Comparison of ENCODE assay signal across 11 cellular contexts in the genomic region with DNA sequence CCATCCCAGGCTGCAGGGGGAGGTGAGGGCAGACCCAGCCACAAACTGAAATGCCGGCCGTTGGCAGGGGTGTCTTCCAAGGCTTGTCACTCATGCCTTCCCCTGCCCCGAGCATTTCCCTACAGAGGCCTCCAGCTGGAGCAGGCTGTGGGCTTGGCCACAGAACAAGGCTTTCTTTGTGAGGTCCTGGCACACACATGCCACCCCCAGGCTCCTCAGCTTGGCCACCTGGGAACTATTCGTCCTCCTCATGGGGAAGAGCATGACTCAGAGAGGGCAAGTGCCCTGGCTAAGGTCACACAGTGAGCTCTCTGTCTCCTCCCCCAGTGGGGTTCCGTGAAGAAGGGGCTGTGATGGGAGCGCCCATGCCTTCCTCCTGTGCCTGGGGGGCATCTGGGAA. TPM values are rescaled to one million over a fixed set of nuclear protein-coding genes. Genes with fewer than 3 reads are reported as not detected.
DNase-seq lines count a peak whose midpoint lies in the region; ATAC-seq and TF ChIP-seq lines count a peak whose summit lies in the region.
"Had no signal": no experiment of that assay in that cellular context is flagged by ENCODE, and none has a peak within 500 bp of the region (broad histone marks: within the 10 kb centered on the region; RNA-seq: fewer than 3 reads in every experiment).

No MANE protein-coding gene starts in this region.

- H3K9ac ChIP-seq in GM23248 = no peak overlapping the region

- intact Hi-C loops in ovary (cut with DNase I) = loop anchor here in 2 of 4 donors (10.0 kb wide), 1 partner anchor 150 kb away; no protein-coding TSS in a partner anchor

- TF ChIP-seq CTCF in foreskin keratinocyte (conservative IDR thresholded peaks at IDR 0.05) (no peak), ovary (IDR thresholded peaks at IDR 0.05) (no peak), upper lobe of left lung (IDR thresholded peaks at IDR 0.05) (no peak)

- ATAC-seq in foreskin keratinocyte (peak; percentile 51), HG02981 (IDR thresholded peaks at IDR 0.05; ENCODE audit: unreplicated experiment) (no peak), GM18867 (IDR thresholded peaks at IDR 0.05; ENCODE audit: unreplicated experiment) (no peak), upper lobe of left lung (ENCODE audit: low FRiP score in 2 of 2) (no peak)
- ATAC-seq: naive thymus-derived CD4-positive, alpha-beta T cell had no signal

- H3K27ac ChIP-seq in GM23248 (no peak overlapping the region), foreskin keratinocyte (peak overlapping the region; percentile 85), ovary (no peak overlapping the region), upper lobe of left lung (peak overlapping the region in 2 of 4 donors; percentile 66 to 81)

- no peak overlapping the region for H3K4me2 ChIP-seq in GM23248 (ENCODE audit: unreplicated experiment)

- H3K4me1 ChIP-seq in GM23248 (ENCODE audit: insufficient read depth) (peaks cover 28% of the 10 kb centered on the region), foreskin keratinocyte (peaks cover 24% of the 10 kb centered on the region), ovary (ENCODE audit: insufficient read depth) (no peaks in the 10 kb centered on the region), upper lobe of left lung (peaks cover 27 to 54% (median 31%) of the 10 kb centered on the region in 4 donors)

- TF ChIP-seq EP300 in ovary (IDR thresholded peaks at IDR 0.05) (no peak), upper lobe of left lung (IDR thresholded peaks at IDR 0.05) (no peak)

- H2AFZ ChIP-seq in GM23248 = no peak overlapping the region

- H3K27me3 ChIP-seq in GM23248 (replicated peaks; ENCODE audit: insufficient read depth) = no peaks in the 10 kb centered on the region
- no peaks in the 10 kb centered on the region for H3K27me3 ChIP-seq in foreskin keratinocyte
- no peaks in the 10 kb centered on the region for H3K27me3 ChIP-seq in ovary
- no peaks in the 10 kb centered on the region for H3K27me3 ChIP-seq in upper lobe of left lung

- no peaks in the 10 kb centered on the region for H3K36me3 ChIP-seq in GM23248 (ENCODE audit: low read depth)
- no peaks in the 10 kb centered on the region for H3K36me3 ChIP-seq in ovary
- H3K36me3 ChIP-seq in upper lobe of left lung = no peaks in the 10 kb centered on the region

- in situ Hi-C loops in GM23248 (cut with MboI) = no loop called here

- H3K9me3 ChIP-seq in GM23248 (ENCODE audit: low read depth) = no peaks in the 10 kb centered on the region
- H3K9me3 ChIP-seq in ovary = no peaks in the 10 kb centered on the region
- no peaks in the 10 kb centered on the region for H3K9me3 ChIP-seq in upper lobe of left lung

- H3F3A ChIP-seq in GM23248 (ENCODE audit: insufficient read depth) = peaks cover 6% of the 10 kb centered on the region

- no peaks in the 10 kb centered on the region for H3K9me2 ChIP-seq in GM23248 (ENCODE audit: insufficient read depth)

- 62 to 63% methylated on average over 6 of the region's 6 CpGs for WGBS in GM23248 (ENCODE audit: low coverage in 1 of 2, low lambda C conversion rate in 2 of 2, missing lambda C conversion rate in 2 of 2), 2 experiments
- WGBS in ovary, 3 donors = 48 to 74% (median 53%) methylated on average over 6 of the region's 6 CpGs
- WGBS in upper lobe of left lung, 2 donors = 74 to 80% methylated on average over 1 to 6 of the region's 6 CpGs

- H3K4me3 ChIP-seq in GM23248 = no peak overlapping the region
- H3K4me3 ChIP-seq in ovary = no peak overlapping the region
- H3K4me3 ChIP-seq in upper lobe of left lung = no peak overlapping the region

- H3K79me2 ChIP-seq in GM23248 (ENCODE audit: insufficient read depth) = no peaks in the 10 kb centered on the region

- H4K20me1 ChIP-seq in GM23248 (ENCODE audit: insufficient read depth) = no peaks in the 10 kb centered on the region

- TF ChIP-seq POLR2A in ovary (IDR thresholded peaks at IDR 0.05) (no peak), upper lobe of left lung (IDR thresholded peaks at IDR 0.05) (no peak)

- DNase-seq in GM23248 (peak; percentile 64), T1000 (lab: John Stamatoyannopoulos, UW) (peak; percentile 100), foreskin keratinocyte (peak; percentile 71 to 81), retina (peak; percentile 30), ovary (no peak), upper lobe of left lung (no peak)
- DNase-seq: activated T-cell treated with anti-CD3 and anti-CD28 coated beads, Interleukin-2, amount 50 U/mL, for 1 hour; naive thymus-derived CD4-positive, alpha-beta T cell; NCI-H1092 had no signal

RNA-seq across cellular contexts. Expression of a gene that starts 21.7 kb away (rescaled TPM):
- total RNA-seq in GM23248 (2014; rRNA removed; shearing (Covaris generic)) = 4.0 and 4.4 TPM in 2 replicates
- 2.2 and 4.4 TPM in 2 replicates for polyA plus RNA-seq in GM23248 (2016; fragmentation: Nextera tagmentation; extraction: Ambion mirVana)
- total RNA-seq in foreskin keratinocyte = 10.0 and 11.0 TPM in 2 replicates
- 5.8 and 6.3 TPM in 2 replicates for polyA plus RNA-seq in foreskin keratinocyte
- total RNA-seq in ovary = 10 to 100 TPM in 2 of 7 donors, 1 to 10 TPM in 5; 4.1 to 14.3 (median 6.9) TPM
- polyA plus RNA-seq in ovary = 1 to 10 TPM; 1.7 to 3.4 TPM
- total RNA-seq in upper lobe of left lung = 1 to 10 TPM; 2.1 to 9.9 (median 4.3) TPM

RNA-seq across cellular contexts. Expression of a gene that starts 30.5 kb away (rescaled TPM):
- total RNA-seq in GM23248 (2014; rRNA removed; shearing (Covaris generic)) = 11.9 and 28.3 TPM in 2 replicates
- 12.8 and 15.4 TPM in 2 replicates for polyA plus RNA-seq in GM23248 (2016; fragmentation: Nextera tagmentation; extraction: Ambion mirVana)
- total RNA-seq in foreskin keratinocyte = 12.0 and 12.9 TPM in 2 replicates
- 15.3 and 17.7 TPM in 2 replicates for polyA plus RNA-seq in foreskin keratinocyte
- 10 to 100 TPM; 10.6 to 17.6 (median 16.8) TPM for total RNA-seq in ovary
- 10 to 100 TPM in 1 of 2 donors, 1 to 10 TPM in 1; 1.4 to 17.1 TPM for polyA plus RNA-seq in ovary
- total RNA-seq in upper lobe of left lung = 10 to 100 TPM in 5 of 6 donors, 1 to 10 TPM in 1; 8.1 to 44.0 (median 17.6) TPM

RNA-seq across cellular contexts. Expression of a gene that starts 35.9 kb away (rescaled TPM):
- 118 and 150 TPM in 2 replicates for total RNA-seq in GM23248 (2014; rRNA removed; shearing (Covaris generic))
- 251 and 259 TPM in 2 replicates for polyA plus RNA-seq in GM23248 (2016; fragmentation: Nextera tagmentation; extraction: Ambion mirVana)
- total RNA-seq in foreskin keratinocyte = 226 and 246 TPM in 2 replicates
- polyA plus RNA-seq in foreskin keratinocyte = 301 and 340 TPM in 2 replicates
- total RNA-seq in ovary = 100 to 1,000 TPM; 158 to 216 (median 192) TPM
- polyA plus RNA-seq in ovary = 100 to 1,000 TPM in 1 of 2 donors, 10 to 100 TPM in 1; 65.4 to 313 TPM
- total RNA-seq in upper lobe of left lung = 100 to 1,000 TPM; 163 to 248 (median 187) TPM

RNA-seq across cellular contexts. Expression of a gene that starts 48.7 kb away (rescaled TPM):
- 26.1 and 31.3 TPM in 2 replicates for total RNA-seq in GM23248 (2014; rRNA removed; shearing (Covaris generic))
- polyA plus RNA-seq in GM23248 (2016; fragmentation: Nextera tagmentation; extraction: Ambion mirVana) (19.1 and 19.9 TPM in 2 replicates), foreskin keratinocyte (47.0 and 56.0 TPM in 2 replicates), ovary (10 to 100 TPM in 1 of 2 donors, 1 to 10 TPM in 1; 9.5 to 12.1 TPM)
- total RNA-seq in foreskin keratinocyte (49.3 and 59.0 TPM in 2 replicates), ovary (10 to 100 TPM; 11.1 to 44.3 (median 13.2) TPM), upper lobe of left lung (10 to 100 TPM; 41.2 to 93.2 (median 64.0) TPM)

Comparison
In these comparisons a context has a peak if more than half of its experiments do, and no peak if none do; other contexts are left out.
1. DNase-seq: peak in GM23248 (single experiment), T1000 (single experiment), foreskin keratinocyte (2 of 2) and retina (single experiment); none in ovary (0 of 5) and upper lobe of left lung (0 of 2).